14 cellular contexts compared by ENCODE assay signal in the genomic region with DNA sequence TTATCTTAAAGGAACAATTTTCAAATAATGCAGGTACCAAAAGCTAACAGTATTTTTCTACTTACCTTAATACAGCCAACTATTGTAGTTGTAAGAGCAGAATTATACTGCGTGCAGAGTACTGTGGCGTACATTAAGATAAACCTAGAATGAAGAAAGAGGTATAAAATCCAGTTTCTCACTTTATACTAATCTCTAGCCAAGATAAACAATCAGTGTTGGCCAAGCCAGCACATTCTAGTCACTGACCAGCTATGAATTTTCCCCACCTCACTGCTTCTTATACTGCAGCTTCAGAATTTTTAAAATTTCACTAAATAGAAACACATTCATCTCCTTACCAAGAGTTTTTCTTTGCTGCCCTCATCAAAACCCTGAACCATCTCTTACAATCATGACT. TPM values are rescaled to one million over a fixed set of nuclear protein-coding genes. Genes with fewer than 3 reads are reported as not detected.
DNase-seq lines count a peak whose midpoint lies in the region; TF ChIP-seq lines count a peak whose summit lies in the region.
"Had no signal": no experiment of that assay in that cellular context is flagged by ENCODE, and none has a peak within 500 bp of the region (broad histone marks: within the 10 kb centered on the region; RNA-seq: fewer than 3 reads in every experiment).

No MANE protein-coding gene starts in this region.

- no peak overlapping the region for H3K4me3 Mint-ChIP-seq in nephron
- no peak overlapping the region for H3K4me3 Mint-ChIP-seq in activated CD4-positive, alpha-beta T cell treated with anti-CD3 and anti-CD28 coated beads, Interleukin-2, amount 10 ng/mL, durations not matched to agents 24 days and 14 days
- H3K4me3 Mint-ChIP-seq: B cell, neural crest cell had no signal

- peaks cover 53% of the 10 kb centered on the region for H3K36me3 Mint-ChIP-seq in nephron (ENCODE audit: low read depth)
- H3K36me3 Mint-ChIP-seq in activated CD4-positive, alpha-beta T cell treated with anti-CD3 and anti-CD28 coated beads, Interleukin-2, amount 10 ng/mL, durations not matched to agents 24 days and 14 days (ENCODE audit: low read depth), result peaks cover 36% of the 10 kb centered on the region

- H3F3A ChIP-seq in SK-N-SH (replicated peaks; ENCODE audit: insufficient read depth), result peaks cover 6% of the 10 kb centered on the region

- no peaks in the 10 kb centered on the region for H3K79me2 ChIP-seq in SK-N-SH (ENCODE audit: insufficient read depth)

- no peak for TF ChIP-seq EP300 in SK-N-SH (IDR thresholded peaks at IDR 0.05; ENCODE audit: borderline replicate concordance in 1 of 2, low read depth in 1 of 2, low read length in 1 of 2)

- peaks cover 31 to 33% of the 10 kb centered on the region in 2 experiments for H3K36me3 ChIP-seq in SK-N-SH (replicated peaks in 1 of 2; ENCODE audit: control insufficient read depth in 1 of 2, insufficient read depth in 2 of 2, low read length in 1 of 2)

- H3K27me3 ChIP-seq in SK-N-SH (ENCODE audit: insufficient read depth), result no peaks in the 10 kb centered on the region

- 0 out of 2 replicates have a peak overlapping the region, but pooled peaks have one; percentile 5 for H3K4me2 ChIP-seq in SK-N-SH

- DNase-seq in AG09309 (ENCODE audit: low read depth) (peak; percentile 52), SK-N-SH (no peak), fibroblast of peridontal ligament (ENCODE audit: extremely low read depth) (peak; percentile 74), islet precursor cell (no peak), NCI-H1436 (lab: John Stamatoyannopoulos, UW) (no peak), NCI-H446 (lab: John Stamatoyannopoulos, UW) (no peak)
- DNase-seq in activated CD4-positive, alpha-beta T cell treated with anti-CD3 and anti-CD28 coated beads, Interleukin-2, amount 10 ng/mL, durations not matched to agents 24 days and 14 days, result no peak
- DNase-seq: activated CD4-positive, alpha-beta T cell treated with anti-CD3 and anti-CD28 coated beads for 1 hour; activated T-cell treated with anti-CD3 and anti-CD28 coated beads, Interleukin-2, amount 50 U/mL, for 48 hours; Kasumi-1; NCI-H2107 had no signal

- H3K27ac ChIP-seq in SK-N-SH (ENCODE audit: low read depth in 2 of 2, low read length in 1 of 2), result peak overlapping the region in 1 of 2 experiments; percentile 61; a peak in 2 of 4 replicates

- H3K4me1 Mint-ChIP-seq in nephron, result peaks cover 22% of the 10 kb centered on the region
- H3K4me1 Mint-ChIP-seq in activated CD4-positive, alpha-beta T cell treated with anti-CD3 and anti-CD28 coated beads, Interleukin-2, amount 10 ng/mL, durations not matched to agents 24 days and 14 days, result no peaks in the 10 kb centered on the region
- H3K4me1 Mint-ChIP-seq: B cell, neural crest cell had no signal

- no peaks in the 10 kb centered on the region for H3K9me2 ChIP-seq in SK-N-SH

- CTCF ChIA-PET in SK-N-SH (lab: Yijun Ruan, JAX), result interaction anchor here (0.6 to 2.5 kb wide), 5 partner anchors 15 to 483 kb away, joined by 3 to 9 read pairs (median 3); no protein-coding TSS in a partner anchor

- no peaks in the 10 kb centered on the region for H4K20me1 ChIP-seq in SK-N-SH (ENCODE audit: insufficient read depth)

- H3K9ac ChIP-seq in SK-N-SH, result no peak overlapping the region

- H3K4me1 ChIP-seq in SK-N-SH (ENCODE audit: control insufficient read depth in 1 of 2, insufficient read depth in 2 of 2, low read depth in 1 of 2, low read length in 1 of 2), result peaks cover 6 to 20% of the 10 kb centered on the region in 2 experiments; a peak in 3 of 4 replicates

- peak overlapping the region; percentile 77 to 89 (median 79) for H3K27ac Mint-ChIP-seq in nephron
- no peak overlapping the region for H3K27ac Mint-ChIP-seq in activated CD4-positive, alpha-beta T cell treated with anti-CD3 and anti-CD28 coated beads, Interleukin-2, amount 10 ng/mL, durations not matched to agents 24 days and 14 days
- H3K27ac Mint-ChIP-seq: B cell had no signal

- no peaks in the 10 kb centered on the region for H3K9me3 Mint-ChIP-seq in nephron
- H3K9me3 Mint-ChIP-seq in activated CD4-positive, alpha-beta T cell treated with anti-CD3 and anti-CD28 coated beads, Interleukin-2, amount 10 ng/mL, durations not matched to agents 24 days and 14 days, result no peaks in the 10 kb centered on the region
- H3K9me3 Mint-ChIP-seq: neural crest cell had no signal

- TF ChIP-seq CTCF in AG09309 (IDR thresholded peaks at IDR 0.05; ENCODE audit: control insufficient read depth, insufficient read depth, low read depth, low read length, missing control alignments) (no peak), SK-N-SH (IDR thresholded peaks at IDR 0.05) (no peak), nephron (IDR thresholded peaks at IDR 0.05; ENCODE audit: unreplicated experiment in 3 of 3) (no peak)

- POLR2A ChIA-PET in SK-N-SH (lab: Yijun Ruan, JAX), result no interaction called here

- no peak overlapping the region for H3K4me3 ChIP-seq in AG09309 (ENCODE audit: control insufficient read depth, low read depth, low read length)
- no peak overlapping the region for H3K4me3 ChIP-seq in SK-N-SH (ENCODE audit: low read depth in 2 of 2, low read length in 1 of 2)

- TF ChIP-seq RAD21 in SK-N-SH (IDR thresholded peaks at IDR 0.05; ENCODE audit: low read length), result no peak

- 88% methylated on average over 2 of the region's 2 CpGs for WGBS in SK-N-SH (ENCODE audit: low lambda C conversion rate)

- H3K27me3 Mint-ChIP-seq in nephron (ENCODE audit: low read depth), result no peaks in the 10 kb centered on the region
- H3K27me3 Mint-ChIP-seq in activated CD4-positive, alpha-beta T cell treated with anti-CD3 and anti-CD28 coated beads, Interleukin-2, amount 10 ng/mL, durations not matched to agents 24 days and 14 days, result no peaks in the 10 kb centered on the region
- H3K27me3 Mint-ChIP-seq: B cell had no signal

- intact Hi-C loops in activated CD4-positive, alpha-beta T cell treated with anti-CD3 and anti-CD28 coated beads, Interleukin-2, amount 10 ng/mL, durations not matched to agents 24 days and 14 days (cut with micrococcal nuclease), result no loop called here

- H3K9me3 ChIP-seq in SK-N-SH, result no peaks in the 10 kb centered on the region

- H2AFZ ChIP-seq in SK-N-SH (ENCODE audit: low read depth), result no peak overlapping the region

TF ChIP-seq in SK-N-SH, 30 proteins besides CTCF, POLR2A, EP300 and RAD21:
- TF ChIP-seq NFIC (IDR thresholded peaks at IDR 0.05; ENCODE audit: borderline replicate concordance), result 0 out of 2 replicates have a peak, but pooled peaks have one; percentile 23
- TF ChIP-seq, protein P1, sequence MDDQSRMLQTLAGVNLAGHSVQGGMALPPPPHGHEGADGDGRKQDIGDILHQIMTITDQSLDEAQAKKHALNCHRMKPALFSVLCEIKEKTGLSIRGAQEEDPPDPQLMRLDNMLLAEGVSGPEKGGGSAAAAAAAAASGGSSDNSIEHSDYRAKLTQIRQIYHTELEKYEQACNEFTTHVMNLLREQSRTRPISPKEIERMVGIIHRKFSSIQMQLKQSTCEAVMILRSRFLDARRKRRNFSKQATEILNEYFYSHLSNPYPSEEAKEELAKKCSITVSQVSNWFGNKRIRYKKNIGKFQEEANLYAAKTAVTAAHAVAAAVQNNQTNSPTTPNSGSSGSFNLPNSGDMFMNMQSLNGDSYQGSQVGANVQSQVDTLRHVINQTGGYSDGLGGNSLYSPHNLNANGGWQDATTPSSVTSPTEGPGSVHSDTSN (IDR thresholded peaks at IDR 0.05), result no peak
- no peak for TF ChIP-seq FOXM1 (IDR thresholded peaks at IDR 0.05; ENCODE audit: low read depth)
- 0 out of 2 replicates have a peak, but pooled peaks have one; percentile 2 for TF ChIP-seq JUND (IDR thresholded peaks at IDR 0.05)
- no peak for TF ChIP-seq GABPA (IDR thresholded peaks at IDR 0.05; ENCODE audit: low read depth)
- no peak for TF ChIP-seq FOSL2 (IDR thresholded peaks at IDR 0.05; ENCODE audit: borderline replicate concordance, low read depth)

RNA-seq across cellular contexts. Expression of a gene that starts 33.6 kb away (rescaled TPM):
- polyA plus RNA-seq in SK-N-SH (2012; rRNA removed), result 4.8 and 7.2 TPM in 2 replicates
- 6.8 and 6.9 TPM in 2 replicates for polyA plus RNA-seq in SK-N-SH (2012; cell fraction: cytosol; rRNA removed)
- polyA plus RNA-seq in SK-N-SH (2012; cell fraction: nucleus; rRNA removed), result 3.2 and 6.8 TPM in 2 replicates
- 15.9 and 16.1 TPM in 2 replicates for total RNA-seq in activated CD4-positive, alpha-beta T cell treated with anti-CD3 and anti-CD28 coated beads, Interleukin-2, amount 10 ng/mL, durations not matched to agents 24 days and 14 days

Comparison
In these comparisons a context has a peak if more than half of its experiments do, and no peak if none do; other contexts are left out.
1. DNase-seq: peak in AG09309 (single experiment) and fibroblast of peridontal ligament (single experiment); none in SK-N-SH (single experiment), islet precursor cell (single experiment), activated CD4-positive, alpha-beta T cell treated with anti-CD3 and anti-CD28 coated beads, Interleukin-2, amount 10 ng/mL, durations not matched to agents 24 days and 14 days (single experiment), NCI-H1436 (single experiment) and NCI-H446 (0 of 2).